Comparison of ENCODE assay signal across 9 cellular contexts in genomic region chr1:58885998-58886397, GRCh38.
DNase-seq lines count a peak whose midpoint lies in the region; ATAC-seq and TF ChIP-seq lines count a peak whose summit lies in the region.
"Had no signal": no experiment of that assay in that cellular context is flagged by ENCODE, and none has a peak within 500 bp of the region (broad histone marks: within the 10 kb centered on the region; RNA-seq: fewer than 3 reads in every experiment).

No MANE protein-coding gene starts in this region.

- DNase-seq in A172 (ENCODE audit: low spot score) (peak; percentile 40), WERI-Rb-1 (no peak), erythroblast (lab: John Stamatoyannopoulos, UW) (no peak)
- peak; percentile 76 for DNase-seq in Jurkat, Clone E6-1 (ENCODE audit: low read depth, low spot score)
- peak in 1 of 2 donors; percentile 38 for DNase-seq in central memory CD8-positive, alpha-beta T cell (ENCODE audit: low spot score in 2 of 2)
- DNase-seq in naive thymus-derived CD8-positive, alpha-beta T cell: peak in 8 of 10 donors; percentile 8 to 65 (median 43)
- DNase-seq: SK-N-SH had no signal

- no peaks in the 10 kb centered on the region for H3K36me3 Mint-ChIP-seq in central memory CD8-positive, alpha-beta T cell (ENCODE audit: insufficient read depth)
- H3K36me3 Mint-ChIP-seq in naive thymus-derived CD8-positive, alpha-beta T cell: no peaks in the 10 kb centered on the region

- H3K36me3 ChIP-seq in WERI-Rb-1: no peaks in the 10 kb centered on the region

- H3K9me3 Mint-ChIP-seq in central memory CD8-positive, alpha-beta T cell: no peaks in the 10 kb centered on the region
- H3K9me3 Mint-ChIP-seq in naive thymus-derived CD8-positive, alpha-beta T cell: no peaks in the 10 kb centered on the region

- TF ChIP-seq CTCF in WERI-Rb-1 (IDR thresholded peaks at IDR 0.05; ENCODE audit: low read depth, low read length): no peak

- H3K9me3 ChIP-seq in WERI-Rb-1 (ENCODE audit: severe bottlenecking): no peaks in the 10 kb centered on the region
- H3K9me3 ChIP-seq: SK-N-SH had no signal

- peak overlapping the region; percentile 81 for H3K27ac Mint-ChIP-seq in central memory CD8-positive, alpha-beta T cell (ENCODE audit: low read depth)
- H3K27ac Mint-ChIP-seq in naive thymus-derived CD8-positive, alpha-beta T cell: peak overlapping the region; percentile 50 to 90 (median 80)

- no peak overlapping the region for H3K27ac ChIP-seq in WERI-Rb-1

- H3K27me3 Mint-ChIP-seq in central memory CD8-positive, alpha-beta T cell: no peaks in the 10 kb centered on the region
- peaks cover 0 to under 1% (median 0%) of the 10 kb centered on the region in 5 donors for H3K27me3 Mint-ChIP-seq in naive thymus-derived CD8-positive, alpha-beta T cell

- H3K4me3 ChIP-seq in Jurkat, Clone E6-1 (ENCODE audit: low read length): no peak overlapping the region
- H3K4me3 ChIP-seq in WERI-Rb-1 (ENCODE audit: low read depth, low read length): no peak overlapping the region

- no peaks in the 10 kb centered on the region for H3K27me3 ChIP-seq in WERI-Rb-1 (ENCODE audit: insufficient read depth, low read depth, severe bottlenecking)

- H3K4me1 Mint-ChIP-seq in central memory CD8-positive, alpha-beta T cell: peaks cover 46% of the 10 kb centered on the region
- peaks cover 37 to 68% (median 56%) of the 10 kb centered on the region in 4 donors for H3K4me1 Mint-ChIP-seq in naive thymus-derived CD8-positive, alpha-beta T cell

- no peak for TF ChIP-seq POLR2A in erythroblast (IDR thresholded peaks at IDR 0.05; ENCODE audit: low read length)

- peak overlapping the region; percentile 44 for H3K4me3 Mint-ChIP-seq in central memory CD8-positive, alpha-beta T cell
- H3K4me3 Mint-ChIP-seq in naive thymus-derived CD8-positive, alpha-beta T cell: peak overlapping the region; percentile 27 to 80 (median 58)

- peak; percentile 79 for ATAC-seq in central memory CD8-positive, alpha-beta T cell (replicated peaks; ENCODE audit: extremely low read depth, poor library complexity, severe bottlenecking)
- peak; percentile 91 for ATAC-seq in naive thymus-derived CD8-positive, alpha-beta T cell
- no peak for ATAC-seq in HG02981 (IDR thresholded peaks at IDR 0.05; ENCODE audit: unreplicated experiment)
- ATAC-seq in GM21619 (IDR thresholded peaks at IDR 0.05; ENCODE audit: unreplicated experiment): no peak

- POLR2A ChIA-PET in naive thymus-derived CD8-positive, alpha-beta T cell (lab: Charles Lee): interaction anchor here (0.6 to 1.0 kb wide), 3 partner anchors 28 to 102 kb away, joined by 3 to 5 read pairs (median 3); partner anchors contain the start of gene JUN

Comparison
In these comparisons a context has a peak if more than half of its experiments do, and no peak if none do; other contexts are left out.
1. DNase-seq: peak in A172 (single experiment), Jurkat, Clone E6-1 (single experiment) and naive thymus-derived CD8-positive, alpha-beta T cell (8 of 10); none in WERI-Rb-1 (single experiment) and erythroblast (0 of 2).
2. ATAC-seq: peak in central memory CD8-positive, alpha-beta T cell (single experiment) and naive thymus-derived CD8-positive, alpha-beta T cell (2 of 2); none in HG02981 (single experiment) and GM21619 (single experiment).